11 cellular contexts compared by ENCODE assay signal in the genomic region with DNA sequence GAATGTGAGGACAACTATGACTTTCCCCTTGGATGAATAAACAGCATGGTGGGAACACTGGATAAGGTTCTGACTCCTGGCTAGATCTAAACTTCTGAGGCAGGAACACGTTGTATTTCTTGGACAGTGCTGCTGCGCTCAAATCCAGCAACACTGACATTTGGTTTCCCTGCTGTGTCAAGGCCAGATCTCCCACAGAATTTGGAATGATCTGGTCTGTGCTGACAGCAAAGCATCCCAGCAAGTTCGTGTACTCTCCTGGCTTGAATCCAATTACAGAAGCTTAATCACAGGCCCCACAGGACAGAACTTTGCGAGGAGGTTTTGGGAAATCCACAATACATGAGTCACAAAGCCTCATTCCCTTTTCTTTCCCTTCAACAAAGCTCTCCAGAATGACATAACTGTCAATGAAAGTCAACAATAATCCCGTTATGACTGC.
DNase-seq lines count a peak whose midpoint lies in the region; TF ChIP-seq lines count a peak whose summit lies in the region.
"Had no signal": no experiment of that assay in that cellular context is flagged by ENCODE, and none has a peak within 500 bp of the region (broad histone marks: within the 10 kb centered on the region; RNA-seq: fewer than 3 reads in every experiment).

No MANE protein-coding gene starts in this region.

- no peak for TF ChIP-seq POLR2A in suprapubic skin (IDR thresholded peaks at IDR 0.05)

- H3K9me3 ChIP-seq in suprapubic skin, result no peaks in the 10 kb centered on the region
- no peaks in the 10 kb centered on the region for H3K9me3 ChIP-seq in CD4-positive, alpha-beta memory T cell (ENCODE audit: control insufficient read depth in 1 of 2, low read length in 2 of 2)

- 29% methylated on average over 5 of the region's 5 CpGs for WGBS in suprapubic skin

- peak; percentile 61 for TF ChIP-seq EP300 in suprapubic skin (IDR thresholded peaks at IDR 0.05)

- no peak overlapping the region for H3K4me3 ChIP-seq in suprapubic skin
- no peak overlapping the region for H3K4me3 ChIP-seq in CD4-positive, alpha-beta memory T cell (ENCODE audit: low read length in 2 of 2)
- H3K4me3 ChIP-seq: cardiac muscle cell had no signal

- no peaks in the 10 kb centered on the region for H3K36me3 ChIP-seq in suprapubic skin
- no peaks in the 10 kb centered on the region for H3K36me3 ChIP-seq in CD4-positive, alpha-beta memory T cell (ENCODE audit: insufficient read depth, low read length)

- no peaks in the 10 kb centered on the region for H3K36me3 Mint-ChIP-seq in activated T-helper 1 cell treated with anti-CD3 and anti-CD28 coated beads, Interleukin-12 subunit alpha, Interleukin-12 subunit beta, Interleukin-2, Interleukin-4 antibody, amounts not matched to agents 30 ng/mL and 10 ng/mL and 1 ng/mL, durations not matched to agents 14 hours and 24 hours and 36 hours (ENCODE audit: low read depth)
- H3K36me3 Mint-ChIP-seq in CD4-positive, alpha-beta memory T cell, result no peaks in the 10 kb centered on the region

- no peaks in the 10 kb centered on the region for H3K27me3 ChIP-seq in suprapubic skin
- H3K27me3 ChIP-seq in CD4-positive, alpha-beta memory T cell (ENCODE audit: insufficient read depth, low read length), result no peaks in the 10 kb centered on the region
- H3K27me3 ChIP-seq: cardiac muscle cell had no signal

- H3K4me3 Mint-ChIP-seq in activated T-helper 1 cell treated with anti-CD3 and anti-CD28 coated beads, Interleukin-12 subunit alpha, Interleukin-12 subunit beta, Interleukin-2, Interleukin-4 antibody, amounts not matched to agents 30 ng/mL and 10 ng/mL and 1 ng/mL, durations not matched to agents 14 hours and 24 hours and 36 hours, result no peak overlapping the region
- no peak overlapping the region for H3K4me3 Mint-ChIP-seq in CD4-positive, alpha-beta memory T cell

- intact Hi-C loops in activated T-helper 1 cell treated with anti-CD3 and anti-CD28 coated beads, Interleukin-12 subunit alpha, Interleukin-12 subunit beta, Interleukin-2, Interleukin-4 antibody, amounts not matched to agents 30 ng/mL and 10 ng/mL and 1 ng/mL, durations not matched to agents 14 hours and 24 hours and 36 hours (cut with micrococcal nuclease), result no loop called here
- intact Hi-C loops in CD4-positive, alpha-beta memory T cell (cut with micrococcal nuclease), result no loop called here

- POLR2A ChIA-PET in CD4-positive, alpha-beta memory T cell (lab: Charles Lee; ENCODE audit: partially characterized antibody), result no interaction called here

- DNase-seq in M059J (ENCODE audit: low read depth), result peak; percentile 28
- DNase-seq in dedifferentiated amniotic fluid mesenchymal stem cell (ENCODE audit: extremely low spot score), result peak; percentile 43
- peak; percentile 79 for DNase-seq in kidney tubule cell (ENCODE audit: low spot score)
- no peak for DNase-seq in suprapubic skin (ENCODE audit: low spot score in 2 of 2)
- no peak for DNase-seq in NCI-H128 (lab: John Stamatoyannopoulos, UW; ENCODE audit: unreplicated experiment)
- no peak for DNase-seq in activated T-helper 1 cell treated with anti-CD3 and anti-CD28 coated beads, Interleukin-12 subunit alpha, Interleukin-12 subunit beta, Interleukin-2, Interleukin-4 antibody, amounts not matched to agents 30 ng/mL and 10 ng/mL and 1 ng/mL, durations not matched to agents 14 hours and 24 hours and 36 hours (ENCODE audit: low spot score)
- DNase-seq in CD4-positive, alpha-beta memory T cell, result no peak
- DNase-seq in OCI-M1 (lab: John Stamatoyannopoulos, UW), result no peak
- DNase-seq: NCI-H1105; stimulated activated CD4-positive, alpha-beta T cell treated with anti-CD3 and anti-CD28 coated beads, Interleukin-4, amount 100 ng/mL, for 1 hour had no signal

- TF ChIP-seq CTCF in suprapubic skin (IDR thresholded peaks at IDR 0.05), result no peak

- no peak overlapping the region for H3K27ac ChIP-seq in suprapubic skin
- H3K27ac ChIP-seq in CD4-positive, alpha-beta memory T cell (ENCODE audit: low read depth, low read length), result no peak overlapping the region
- H3K27ac ChIP-seq: cardiac muscle cell had no signal

- no peaks in the 10 kb centered on the region for H3K9me3 Mint-ChIP-seq in activated T-helper 1 cell treated with anti-CD3 and anti-CD28 coated beads, Interleukin-12 subunit alpha, Interleukin-12 subunit beta, Interleukin-2, Interleukin-4 antibody, amounts not matched to agents 30 ng/mL and 10 ng/mL and 1 ng/mL, durations not matched to agents 14 hours and 24 hours and 36 hours
- H3K9me3 Mint-ChIP-seq in CD4-positive, alpha-beta memory T cell, result no peaks in the 10 kb centered on the region

- no peak overlapping the region for H3K27ac Mint-ChIP-seq in activated T-helper 1 cell treated with anti-CD3 and anti-CD28 coated beads, Interleukin-12 subunit alpha, Interleukin-12 subunit beta, Interleukin-2, Interleukin-4 antibody, amounts not matched to agents 30 ng/mL and 10 ng/mL and 1 ng/mL, durations not matched to agents 14 hours and 24 hours and 36 hours
- H3K27ac Mint-ChIP-seq in CD4-positive, alpha-beta memory T cell, result no peak overlapping the region

- H3K27me3 Mint-ChIP-seq in activated T-helper 1 cell treated with anti-CD3 and anti-CD28 coated beads, Interleukin-12 subunit alpha, Interleukin-12 subunit beta, Interleukin-2, Interleukin-4 antibody, amounts not matched to agents 30 ng/mL and 10 ng/mL and 1 ng/mL, durations not matched to agents 14 hours and 24 hours and 36 hours (ENCODE audit: insufficient read depth), result no peaks in the 10 kb centered on the region
- H3K27me3 Mint-ChIP-seq in CD4-positive, alpha-beta memory T cell, result no peaks in the 10 kb centered on the region

- no peaks in the 10 kb centered on the region for H3K4me1 Mint-ChIP-seq in activated T-helper 1 cell treated with anti-CD3 and anti-CD28 coated beads, Interleukin-12 subunit alpha, Interleukin-12 subunit beta, Interleukin-2, Interleukin-4 antibody, amounts not matched to agents 30 ng/mL and 10 ng/mL and 1 ng/mL, durations not matched to agents 14 hours and 24 hours and 36 hours (ENCODE audit: low read depth)
- no peaks in the 10 kb centered on the region for H3K4me1 Mint-ChIP-seq in CD4-positive, alpha-beta memory T cell

- CTCF ChIA-PET in CD4-positive, alpha-beta memory T cell (lab: Charles Lee; ENCODE audit: partially characterized antibody), result no interaction called here

- no peaks in the 10 kb centered on the region for H3K4me1 ChIP-seq in suprapubic skin
- no peaks in the 10 kb centered on the region for H3K4me1 ChIP-seq in CD4-positive, alpha-beta memory T cell (ENCODE audit: insufficient read depth, low read length)

Comparison
In these comparisons a context has a peak if more than half of its experiments do, and no peak if none do; other contexts are left out.
1. DNase-seq: peak in M059J (single experiment), dedifferentiated amniotic fluid mesenchymal stem cell (single experiment) and kidney tubule cell (single experiment); none in suprapubic skin (0 of 2), NCI-H128 (single experiment), activated T-helper 1 cell treated with anti-CD3 and anti-CD28 coated beads, Interleukin-12 subunit alpha, Interleukin-12 subunit beta, Interleukin-2, Interleukin-4 antibody, amounts not matched to agents 30 ng/mL and 10 ng/mL and 1 ng/mL, durations not matched to agents 14 hours and 24 hours and 36 hours (single experiment), CD4-positive, alpha-beta memory T cell (0 of 5) and OCI-M1 (single experiment).